20 cellular contexts compared by ENCODE assay signal in the genomic region with DNA sequence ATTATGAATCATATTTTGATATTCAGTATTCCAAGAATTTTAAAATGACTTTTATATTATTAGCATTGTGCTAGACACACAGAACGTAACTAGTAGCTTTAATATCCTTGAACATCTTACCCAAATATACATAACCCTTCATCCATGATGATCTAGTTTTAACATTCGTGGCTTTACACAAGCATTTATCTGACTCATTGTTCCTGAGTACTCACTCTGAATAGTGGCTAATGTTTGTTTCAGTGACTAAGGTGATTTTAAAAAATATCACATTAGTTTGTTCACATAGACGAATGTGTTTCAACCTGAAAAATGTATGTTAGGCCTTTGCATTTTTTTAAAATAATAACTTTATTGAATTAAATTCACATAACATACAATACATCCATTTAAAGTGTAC.
"Had no signal": no experiment of that assay in that cellular context is flagged by ENCODE, and none has a peak within 500 bp of the region (broad histone marks: within the 10 kb centered on the region; RNA-seq: fewer than 3 reads in every experiment).

No MANE protein-coding gene starts in this region.

- H3K4me3 ChIP-seq: body of pancreas, heart left ventricle, left lung, testis, uterus had no signal

- H3K4me1 ChIP-seq: body of pancreas, heart left ventricle, left lung, testis, uterus had no signal

- H3K27me3 ChIP-seq: body of pancreas, heart left ventricle, left lung, testis, uterus had no signal

- H3K27ac ChIP-seq: body of pancreas, heart left ventricle, left lung, testis, uterus had no signal

- H3K9me3 ChIP-seq: body of pancreas, testis, uterus had no signal

- DNase-seq: activated CD4-positive, alpha-beta memory T cell treated with anti-CD3 and anti-CD28 coated beads, Interleukin-2, amount 10 ng/mL, durations not matched to agents 7 days and 5 days; activated CD4-positive, alpha-beta T cell treated with anti-CD3 and anti-CD28 coated beads, Interleukin-2, amount 10 ng/mL, durations not matched to agents 24 days and 14 days; activated effector memory CD4-positive, alpha-beta T cell treated with anti-CD3 and anti-CD28 coated beads, Interleukin-2, amount 50 U/mL, for 16 hours; activated naive CD4-positive, alpha-beta T cell treated with anti-CD3 and anti-CD28 coated beads, Interleukin-2, amount 10 ng/mL, durations not matched to agents 7 days and 5 days; activated T-cell treated with anti-CD3 and anti-CD28 coated beads for 4 hours; amygdala; body of pancreas; effector CD8-positive, alpha-beta T cell; heart left ventricle; left lung; midbrain; natural killer cell; stimulated activated CD4-positive, alpha-beta T cell treated with anti-CD3 and anti-CD28 coated beads, Interleukin-2, amount 100 ng/mL, for 48 hours; stimulated activated CD8-positive, alpha-beta memory T cell treated with anti-CD3 and anti-CD28 coated beads, Interleukin-4, amount 100 ng/mL, for 48 hours; stimulated activated naive CD4-positive, alpha-beta T cell; testis; trophoblast cell; uterus had no signal

- H3K36me3 ChIP-seq: heart left ventricle, left lung, uterus had no signal

- ATAC-seq: activated CD4-positive, CD25-positive, alpha-beta regulatory T cell treated with anti-CD3 and anti-CD28 coated beads, Interleukin-2, amount 50 U/mL, for 24 hours; body of pancreas; esophagus mucosa; heart left ventricle; left lung; natural killer cell had no signal
